In genomic region chr9:38432922-38433510, GRCh38 we compare ENCODE assay signal across 8 cellular contexts. TPM values are rescaled to one million over a fixed set of nuclear protein-coding genes. Genes with fewer than 3 reads are reported as not detected.
DNase-seq lines count a peak whose midpoint lies in the region; ATAC-seq and TF ChIP-seq lines count a peak whose summit lies in the region.

No MANE protein-coding gene starts in this region.

- H3K27me3 ChIP-seq in BE2C = no peaks in the 10 kb centered on the region
- H3K27me3 ChIP-seq in dorsolateral prefrontal cortex = peaks cover 0 to 7% (median 0%) of the 10 kb centered on the region in 45 donors

- H3K9me3 Mint-ChIP-seq in neural crest cell = no peaks in the 10 kb centered on the region
- H3K9me3 Mint-ChIP-seq in activated naive CD8-positive, alpha-beta T cell treated with anti-CD3 and anti-CD28 coated beads for 36 hours = no peaks in the 10 kb centered on the region

- DNase-seq in BE2C (peak; percentile 39), GM13977 (ENCODE audit: low spot score) (no peak), NCI-H774 (lab: John Stamatoyannopoulos, UW) (peak; percentile 3), dorsolateral prefrontal cortex (no peak), neural crest cell (ENCODE audit: low read depth, low spot score) (peak; percentile 14)
- DNase-seq in activated naive CD8-positive, alpha-beta T cell treated with anti-CD3 and anti-CD28 coated beads for 36 hours = no peak

- H3K27ac Mint-ChIP-seq in neural crest cell (ENCODE audit: unreplicated experiment) = no peak overlapping the region
- H3K27ac Mint-ChIP-seq in activated naive CD8-positive, alpha-beta T cell treated with anti-CD3 and anti-CD28 coated beads for 36 hours = no peak overlapping the region

- in situ Hi-C loops in GM13977 (cut with MboI; ENCODE audit: low pct_unique_long_range_greater_than_20kb, low sequenced_read_pairs, unreplicated experiment) = no loop called here

- ATAC-seq in HG02938 (IDR thresholded peaks at IDR 0.05; ENCODE audit: unreplicated experiment) (no peak), GM18505 (IDR thresholded peaks at IDR 0.05; ENCODE audit: unreplicated experiment) (no peak)

- H3K4me1 Mint-ChIP-seq in neural crest cell = peaks cover 6% of the 10 kb centered on the region
- H3K4me1 Mint-ChIP-seq in activated naive CD8-positive, alpha-beta T cell treated with anti-CD3 and anti-CD28 coated beads for 36 hours = peaks cover 5% of the 10 kb centered on the region

- H3K27me3 Mint-ChIP-seq in neural crest cell (ENCODE audit: low read depth) = peaks cover 3% of the 10 kb centered on the region
- no peaks in the 10 kb centered on the region for H3K27me3 Mint-ChIP-seq in activated naive CD8-positive, alpha-beta T cell treated with anti-CD3 and anti-CD28 coated beads for 36 hours

- peak; percentile 69 for TF ChIP-seq CTCF in BE2C (IDR thresholded peaks at IDR 0.05; ENCODE audit: low read depth, low read length)
- TF ChIP-seq CTCF in GM13977 (IDR thresholded peaks at IDR 0.05; ENCODE audit: extremely low read depth, insufficient read depth, missing control alignments) = peak; percentile 52
- TF ChIP-seq CTCF in dorsolateral prefrontal cortex (IDR thresholded peaks at IDR 0.05 in 54 of 56, conservative IDR thresholded peaks at IDR 0.05 in 2 of 56; ENCODE audit: low read depth in 1 of 56, partially characterized antibody in 56 of 56) = peak; percentile 41 to 77 (median 66)
- peak; percentile 76 for TF ChIP-seq CTCF in neural crest cell (conservative IDR thresholded peaks at IDR 0.05)

- no peak overlapping the region for H3K4me3 ChIP-seq in BE2C (ENCODE audit: low read depth, low read length)
- H3K4me3 ChIP-seq in dorsolateral prefrontal cortex = no peak overlapping the region

- intact Hi-C loops in dorsolateral prefrontal cortex (cut with DNase I) = no loop called here

- H3K4me1 ChIP-seq in BE2C = no peaks in the 10 kb centered on the region

- no peak overlapping the region for H3K4me3 Mint-ChIP-seq in neural crest cell
- H3K4me3 Mint-ChIP-seq in activated naive CD8-positive, alpha-beta T cell treated with anti-CD3 and anti-CD28 coated beads for 36 hours = no peak overlapping the region

- no peak overlapping the region for H3K27ac ChIP-seq in dorsolateral prefrontal cortex

- H3K9me3 ChIP-seq in BE2C = no peaks in the 10 kb centered on the region; the same call in 1 of the 2 replicates

- 0 out of 2 replicates have a peak, but pooled peaks cover 3% of the 10 kb centered on the region for H3K36me3 ChIP-seq in BE2C

- peaks cover 3% of the 10 kb centered on the region for H3K36me3 Mint-ChIP-seq in neural crest cell (ENCODE audit: low read depth)
- H3K36me3 Mint-ChIP-seq in activated naive CD8-positive, alpha-beta T cell treated with anti-CD3 and anti-CD28 coated beads for 36 hours = no peaks in the 10 kb centered on the region

- TF ChIP-seq POLR2A in GM18505 (IDR thresholded peaks at IDR 0.05; ENCODE audit: borderline replicate concordance, extremely low read depth, insufficient read depth, insufficient read length) = no peak

RNA-seq across cellular contexts. Expression of gene IGFBPL1, which starts 8.8 kb away (rescaled TPM):
- 16.1 TPM for polyA plus RNA-seq in BE2C (2012; ENCODE audit: insufficient read depth, insufficient read length, low read depth)
- total RNA-seq in dorsolateral prefrontal cortex (1 to 10 TPM in 97 of 120 experiments, under 1 TPM in 21, not detected in 2; 0.45 to 4.4 (median 1.7) TPM), neural crest cell (58.9 and 63.8 TPM in 2 replicates)
- not detected for total RNA-seq in activated naive CD8-positive, alpha-beta T cell treated with anti-CD3 and anti-CD28 coated beads for 36 hours

RNA-seq across cellular contexts. Expression of gene ALDH1B1, which starts 40.5 kb away (rescaled TPM):
- polyA plus RNA-seq in BE2C (2012; ENCODE audit: insufficient read depth, insufficient read length, low read depth) = 28.7 TPM
- total RNA-seq in dorsolateral prefrontal cortex (10 to 100 TPM in 49 of 120 experiments, 1 to 10 TPM in 71; 5.5 to 19.4 (median 9.7) TPM), neural crest cell (32.9 and 37.3 TPM in 2 replicates)
- 10 to 100 TPM; 31.8 to 35.0 TPM for total RNA-seq in activated naive CD8-positive, alpha-beta T cell treated with anti-CD3 and anti-CD28 coated beads for 36 hours

Comparison
In these comparisons a context has a peak if more than half of its experiments do, and no peak if none do; other contexts are left out.
1. DNase-seq: peak in BE2C (single experiment), NCI-H774 (single experiment) and neural crest cell (single experiment); none in GM13977 (single experiment), dorsolateral prefrontal cortex (0 of 10) and activated naive CD8-positive, alpha-beta T cell treated with anti-CD3 and anti-CD28 coated beads for 36 hours (single experiment).
2. RNA of gene IGFBPL1, which starts 8.8 kb away (total RNA-seq): 58.9 to 63.8 TPM in neural crest cell; 0.45 to 4.4 TPM in dorsolateral prefrontal cortex and not detected in activated naive CD8-positive, alpha-beta T cell treated with anti-CD3 and anti-CD28 coated beads for 36 hours; every median in the first group is over 10 times any median in the second.
3. Peak in every context shown above with its lines, with median percentiles within 50 percentile points of each other: CTCF ChIP-seq.